21 cellular contexts compared by ENCODE assay signal in the genomic region with DNA sequence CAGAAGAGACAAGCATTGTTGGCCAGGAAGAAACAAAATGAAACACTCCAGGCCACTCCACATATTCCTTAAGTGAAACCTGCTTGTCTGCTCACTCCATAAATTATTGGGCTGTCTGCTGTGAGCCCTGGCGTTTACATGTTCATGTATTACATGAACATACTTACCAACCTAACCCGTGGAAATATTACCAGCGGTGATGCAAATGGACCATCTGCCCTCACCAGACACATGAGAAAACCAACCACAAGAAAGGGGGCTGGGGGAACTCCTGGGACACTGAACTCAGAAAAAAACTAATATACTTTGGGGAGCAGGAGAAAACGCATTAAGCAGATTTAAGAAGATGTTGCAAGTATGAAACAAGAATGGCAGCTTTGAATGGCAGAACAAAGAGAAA.
"Had no signal": no experiment of that assay in that cellular context is flagged by ENCODE, and none has a peak within 500 bp of the region (broad histone marks: within the 10 kb centered on the region; RNA-seq: fewer than 3 reads in every experiment).

No MANE protein-coding gene starts in this region.

- H3K9me3 Mint-ChIP-seq: activated B cell treated with CpG ODN at 0.5 μM for 24 hours had no signal

- H3K4me1 ChIP-seq: gastroesophageal sphincter, sigmoid colon, tibial artery had no signal

- H3K36me3 Mint-ChIP-seq: activated naive CD8-positive, alpha-beta T cell treated with anti-CD3 and anti-CD28 coated beads, Interleukin-2, amount 10 ng/mL, durations not matched to agents 7 days and 5 days; stimulated activated memory B cell treated with anti-CD40 and anti-IgM and Interleukin-4, amounts not matched to agents 10 μg/mL and 1 μg/mL and 100 μg/mL, for 72 hours had no signal

- H3K27me3 Mint-ChIP-seq: activated B cell treated with CpG ODN at 0.5 μM for 24 hours; activated CD4-positive, alpha-beta T cell treated with anti-CD3 and anti-CD28 coated beads, Interleukin-2, amount 10 ng/mL, durations not matched to agents 7 days and 5 days; activated naive CD8-positive, alpha-beta T cell treated with anti-CD3 and anti-CD28 coated beads, Interleukin-2, amount 10 ng/mL, durations not matched to agents 7 days and 5 days; effector memory CD8-positive, alpha-beta T cell; stimulated activated memory B cell treated with anti-CD40 and anti-IgM and Interleukin-4, amounts not matched to agents 10 μg/mL and 1 μg/mL and 100 μg/mL, for 72 hours had no signal

- H3K27ac ChIP-seq: brain microvascular endothelial cell, gastroesophageal sphincter, sigmoid colon, tibial artery had no signal

- DNase-seq: activated B cell treated with CpG ODN at 0.5 μM for 24 hours; activated CD4-positive, alpha-beta T cell treated with anti-CD3 and anti-CD28 coated beads, Interleukin-2, amount 10 ng/mL, durations not matched to agents 7 days and 5 days; activated CD8-positive, alpha-beta memory T cell treated with anti-CD3 and anti-CD28 coated beads for 24 hours; activated naive CD4-positive, alpha-beta T cell; activated naive CD8-positive, alpha-beta T cell treated with anti-CD3 and anti-CD28 coated beads, Interleukin-2, amount 10 ng/mL, durations not matched to agents 7 days and 5 days; anterior cingulate cortex; brain microvascular endothelial cell; cerebellar nuclear complex; dermis blood vessel endothelial cell; effector memory CD8-positive, alpha-beta T cell; mucosa of descending colon; naive thymus-derived CD8-positive, alpha-beta T cell; pancreas; sigmoid colon; stimulated activated CD4-positive, alpha-beta T cell treated with anti-CD3 and anti-CD28 coated beads, Interleukin-12 subunit alpha, Interleukin-12 subunit beta, amount 100 ng/mL, for 4 hours; stimulated activated CD4-positive, alpha-beta T cell treated with anti-CD3 and anti-CD28 coated beads, Interleukin-2, amount 100 ng/mL, for 24 hours; T-helper 2 cell; tibial artery had no signal

- H3K4me3 ChIP-seq: gastroesophageal sphincter, mucosa of descending colon, pancreas, sigmoid colon, tibial artery had no signal

- H3K36me3 ChIP-seq: brain microvascular endothelial cell, gastroesophageal sphincter, pancreas, sigmoid colon, tibial artery had no signal

- ATAC-seq: effector memory CD8-positive, alpha-beta T cell; gastroesophageal sphincter; left lobe of liver; naive thymus-derived CD8-positive, alpha-beta T cell; stimulated activated memory B cell treated with anti-CD40 and anti-IgM and Interleukin-4, amounts not matched to agents 10 μg/mL and 1 μg/mL and 100 μg/mL, for 72 hours had no signal

- H3K4me1 Mint-ChIP-seq: activated B cell treated with CpG ODN at 0.5 μM for 24 hours; activated CD4-positive, alpha-beta T cell treated with anti-CD3 and anti-CD28 coated beads, Interleukin-2, amount 10 ng/mL, durations not matched to agents 7 days and 5 days; activated naive CD8-positive, alpha-beta T cell treated with anti-CD3 and anti-CD28 coated beads, Interleukin-2, amount 10 ng/mL, durations not matched to agents 7 days and 5 days; naive thymus-derived CD8-positive, alpha-beta T cell; stimulated activated memory B cell treated with anti-CD40 and anti-IgM and Interleukin-4, amounts not matched to agents 10 μg/mL and 1 μg/mL and 100 μg/mL, for 72 hours had no signal

- H3K4me3 Mint-ChIP-seq: activated B cell treated with CpG ODN at 0.5 μM for 24 hours; activated CD4-positive, alpha-beta T cell treated with anti-CD3 and anti-CD28 coated beads, Interleukin-2, amount 10 ng/mL, durations not matched to agents 7 days and 5 days; activated naive CD8-positive, alpha-beta T cell treated with anti-CD3 and anti-CD28 coated beads, Interleukin-2, amount 10 ng/mL, durations not matched to agents 7 days and 5 days; effector memory CD8-positive, alpha-beta T cell; naive thymus-derived CD8-positive, alpha-beta T cell; stimulated activated memory B cell treated with anti-CD40 and anti-IgM and Interleukin-4, amounts not matched to agents 10 μg/mL and 1 μg/mL and 100 μg/mL, for 72 hours had no signal

- H3K27me3 ChIP-seq: brain microvascular endothelial cell, gastroesophageal sphincter, pancreas, sigmoid colon, tibial artery had no signal

- H3K9me3 ChIP-seq: gastroesophageal sphincter, pancreas, tibial artery had no signal

- H3K27ac Mint-ChIP-seq: activated B cell treated with CpG ODN at 0.5 μM for 24 hours; activated CD4-positive, alpha-beta T cell treated with anti-CD3 and anti-CD28 coated beads, Interleukin-2, amount 10 ng/mL, durations not matched to agents 7 days and 5 days; activated naive CD8-positive, alpha-beta T cell treated with anti-CD3 and anti-CD28 coated beads, Interleukin-2, amount 10 ng/mL, durations not matched to agents 7 days and 5 days; effector memory CD8-positive, alpha-beta T cell; naive thymus-derived CD8-positive, alpha-beta T cell; stimulated activated memory B cell treated with anti-CD40 and anti-IgM and Interleukin-4, amounts not matched to agents 10 μg/mL and 1 μg/mL and 100 μg/mL, for 72 hours had no signal
